1 cellular context compared by ENCODE assay signal in genomic region chrX:129731228-129731627, GRCh38.
TF ChIP-seq lines count a peak whose summit lies in the region.

No MANE protein-coding gene starts in this region.

TF ChIP-seq in K562, 482 proteins besides CTCF, POLR2A, EP300 and RAD21 (continued from another document):
- TF ChIP-seq ZBTB49 (CRISPR knock-in tag; IDR thresholded peaks at IDR 0.05; ENCODE audit: borderline replicate concordance) (no peak), NR2C2 (CRISPR knock-in tag; IDR thresholded peaks at IDR 0.05) (no peak), NR2C2 (tag; IDR thresholded peaks at IDR 0.05) (peak; percentile 24; the same call in 1 of the 2 replicates)
